Comparison of ENCODE assay signal across 14 cellular contexts in genomic region chr11:131614514-131615085, GRCh38.
"Had no signal": no experiment of that assay in that cellular context is flagged by ENCODE, and none has a peak within 500 bp of the region (broad histone marks: within the 10 kb centered on the region; RNA-seq: fewer than 3 reads in every experiment).

No MANE protein-coding gene starts in this region.

- DNase-seq: activated CD4-positive, alpha-beta memory T cell treated with anti-CD3 and anti-CD28 coated beads, Interleukin-2, amount 10 ng/mL, durations not matched to agents 7 days and 5 days; activated CD4-positive, alpha-beta T cell treated with anti-CD3 and anti-CD28 coated beads for 4 hours; activated naive CD8-positive, alpha-beta T cell treated with anti-CD3 and anti-CD28 coated beads, Interleukin-2, amount 10 ng/mL, durations not matched to agents 7 days and 5 days; erythroblast; mesendoderm; ovary; stimulated activated CD4-positive, alpha-beta T cell treated with anti-CD3 and anti-CD28 coated beads, Interleukin-15, amount 100 ng/mL, for 24 hours; stimulated activated CD4-positive, alpha-beta T cell treated with anti-CD3 and anti-CD28 coated beads, Interleukin-4, amount 100 ng/mL, for 24 hours; stimulated activated naive CD4-positive, alpha-beta T cell; T-helper 2 cell; trophoblast cell had no signal

- ATAC-seq: WTC11 had no signal

- H3K27ac ChIP-seq: hepatocyte, ovary, skin epidermis had no signal

- H3K9me3 ChIP-seq: ovary had no signal

- H3K36me3 ChIP-seq: ovary had no signal

- H3K4me3 ChIP-seq: hepatocyte, ovary, skin epidermis had no signal

- H3K27me3 ChIP-seq: ovary had no signal
